ENCODE assay signal across 25 cellular contexts in the genomic region with DNA sequence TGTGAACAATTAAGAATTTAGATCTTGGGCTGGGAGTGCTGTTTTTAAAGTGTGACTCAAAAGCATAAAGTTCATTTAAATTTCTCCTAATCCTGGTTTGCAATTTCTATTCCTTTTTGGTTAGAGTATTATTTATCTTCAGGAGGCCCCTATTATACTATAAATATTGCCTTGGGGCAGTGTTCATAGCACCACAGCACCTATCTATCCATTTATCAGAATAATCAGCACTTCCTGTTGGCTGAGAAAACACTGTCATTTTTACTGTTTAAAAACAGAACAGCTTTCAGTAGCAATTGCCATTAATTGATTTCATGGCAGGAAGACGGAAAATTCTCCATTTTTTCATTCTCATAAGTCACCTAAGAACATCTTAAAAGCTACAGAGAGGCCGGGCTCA.
"Had no signal": no experiment of that assay in that cellular context is flagged by ENCODE, and none has a peak within 500 bp of the region (broad histone marks: within the 10 kb centered on the region; RNA-seq: fewer than 3 reads in every experiment).

No MANE protein-coding gene starts in this region.

- H3K4me2 ChIP-seq: hepatocyte, neural progenitor cell had no signal

- H3K4me3 Mint-ChIP-seq: memory B cell; naive B cell; nephron; neural progenitor cell; stimulated activated memory B cell treated with anti-CD40 and anti-IgM and Interleukin-4, amounts not matched to agents 10 μg/mL and 1 μg/mL and 100 μg/mL, for 72 hours had no signal

- H3K36me3 Mint-ChIP-seq: memory B cell; naive B cell; stimulated activated memory B cell treated with anti-CD40 and anti-IgM and Interleukin-4, amounts not matched to agents 10 μg/mL and 1 μg/mL and 100 μg/mL, for 72 hours had no signal

- H3K4me1 Mint-ChIP-seq: memory B cell; naive B cell; stimulated activated memory B cell treated with anti-CD40 and anti-IgM and Interleukin-4, amounts not matched to agents 10 μg/mL and 1 μg/mL and 100 μg/mL, for 72 hours had no signal

- H3K4me3 ChIP-seq: dorsolateral prefrontal cortex, gastrocnemius medialis, heart left ventricle, hepatocyte, lung, mucosa of descending colon, neural progenitor cell, psoas muscle, sigmoid colon, testis, tibial artery, upper lobe of left lung had no signal

- H3K27me3 ChIP-seq: dorsolateral prefrontal cortex, gastrocnemius medialis, heart left ventricle, hepatocyte, neural progenitor cell, sigmoid colon, testis, tibial artery, upper lobe of left lung had no signal

- H3K9me3 Mint-ChIP-seq: neural progenitor cell; stimulated activated memory B cell treated with anti-CD40 and anti-IgM and Interleukin-4, amounts not matched to agents 10 μg/mL and 1 μg/mL and 100 μg/mL, for 72 hours had no signal

- H2AFZ ChIP-seq: hepatocyte, neural progenitor cell had no signal

- H3K9ac ChIP-seq: neural progenitor cell had no signal

- H3K36me3 ChIP-seq: gastrocnemius medialis, heart left ventricle, neural progenitor cell, sigmoid colon, tibial artery, upper lobe of left lung had no signal

- H3K9me3 ChIP-seq: gastrocnemius medialis, heart left ventricle, mucosa of descending colon, psoas muscle, sigmoid colon, testis, tibial artery, upper lobe of left lung had no signal

- H3K27ac ChIP-seq: dorsolateral prefrontal cortex, epithelial cell of prostate, heart left ventricle, hepatocyte, neural progenitor cell, psoas muscle, sigmoid colon, testis, tibial artery, upper lobe of left lung had no signal

- H3K4me1 ChIP-seq: neural progenitor cell, sigmoid colon, tibial artery had no signal

- DNase-seq: dorsolateral prefrontal cortex; effector CD4-positive, alpha-beta T cell; foreskin fibroblast; gastrocnemius medialis; heart left ventricle; kidney; mucosa of descending colon; naive B cell; posterior cingulate gyrus; psoas muscle; right cardiac atrium; sigmoid colon; stimulated activated CD4-positive, alpha-beta T cell treated with anti-CD3 and anti-CD28 coated beads, Interleukin-4, amount 100 ng/mL, for 4 hours; stimulated activated naive CD8-positive, alpha-beta T cell treated with anti-CD3 and anti-CD28 coated beads, Interleukin-15, Interleukin-2, amounts not matched to agents 100 U/mL and 50 U/mL, for 24 hours; substantia nigra; testis; tibial artery; upper lobe of left lung had no signal

- H3K27ac Mint-ChIP-seq: memory B cell; naive B cell; neural progenitor cell; stimulated activated memory B cell treated with anti-CD40 and anti-IgM and Interleukin-4, amounts not matched to agents 10 μg/mL and 1 μg/mL and 100 μg/mL, for 72 hours had no signal
